27 cellular contexts compared by ENCODE assay signal in the genomic region with DNA sequence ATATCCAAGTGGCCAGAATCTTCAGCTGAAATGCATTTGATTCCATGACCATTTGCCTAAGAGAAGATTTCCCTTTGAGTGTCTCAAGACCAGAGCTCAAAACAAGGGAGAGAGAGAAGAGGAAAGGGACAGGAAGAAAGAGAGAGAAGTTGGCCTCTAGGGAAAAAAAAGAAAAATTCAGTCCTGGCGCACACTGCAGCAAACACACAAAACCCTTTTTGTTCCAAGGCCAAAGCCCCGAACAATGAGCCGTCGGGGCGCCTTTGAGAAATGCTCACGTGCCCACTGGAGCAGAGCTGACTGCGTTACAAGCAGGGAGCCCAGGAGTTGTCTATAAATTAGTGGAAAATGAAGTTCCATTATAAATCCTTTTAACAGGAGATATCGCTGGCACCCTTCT. TPM values are rescaled to one million over a fixed set of nuclear protein-coding genes. Genes with fewer than 3 reads are reported as not detected.
A peak's percentile ranks its signal among the peaks of the same experiment; 100 is the strongest.
DNase-seq lines count a peak whose midpoint lies in the region; ATAC-seq, FAIRE-seq and TF ChIP-seq lines count a peak whose summit lies in the region.
"Had no signal": no experiment of that assay in that cellular context is flagged by ENCODE, and none has a peak within 500 bp of the region (broad histone marks: within the 10 kb centered on the region; RNA-seq: fewer than 3 reads in every experiment).

No MANE protein-coding gene starts in this region.

- H3K27me3 ChIP-seq in H1 (replicated peaks in 1 of 4; ENCODE audit: control insufficient read depth in 3 of 4, extremely low read depth in 1 of 4, insufficient read depth in 3 of 4, low read length in 3 of 4), result no peaks in the 10 kb centered on the region
- no peaks in the 10 kb centered on the region for H3K27me3 ChIP-seq in heart right ventricle
- H3K27me3 ChIP-seq: body of pancreas, esophagus squamous epithelium, gastrocnemius medialis, ovary, sigmoid colon, SJSA1 had no signal

- H3K27me3 Mint-ChIP-seq in WTC11 (ENCODE audit: low read depth), result no peaks in the 10 kb centered on the region; the same call in 1 of the 2 replicates
- peaks cover 7% of the 10 kb centered on the region for H3K27me3 Mint-ChIP-seq in nephron progenitor cell (ENCODE audit: low read depth, poor library complexity)
- H3K27me3 Mint-ChIP-seq in natural killer cell treated with Interleukin-12 subunit alpha and Interleukin-12 subunit beta and Interleukin-15 and Interleukin-18, amount 100 ng/mL, for 72 hours, result no peaks in the 10 kb centered on the region
- H3K27me3 Mint-ChIP-seq: activated CD8-positive, alpha-beta T cell treated with anti-CD3 and anti-CD28 coated beads for 36 hours; activated naive CD8-positive, alpha-beta T cell treated with anti-CD3 and anti-CD28 coated beads, Interleukin-2, amount 10 ng/mL, durations not matched to agents 7 days and 5 days had no signal

- 94% methylated on average over 8 of the region's 8 CpGs; no CpG with 5 or more reads in 1 of the 2 experiments for WGBS in H1 (ENCODE audit: extremely low coverage in 1 of 2, insufficient coverage in 1 of 2, insufficient read length in 1 of 2, insufficient replicate concordance in 2 of 2, low coverage in 1 of 2, low lambda C conversion rate in 2 of 2, missing lambda C conversion rate in 1 of 2), 2 experiments
- WGBS in heart right ventricle, 2 donors, result 77 to 78% methylated on average over 8 of the region's 8 CpGs

- H3K14ac ChIP-seq in H1 (ENCODE audit: insufficient read length), result no peak overlapping the region

- no peak overlapping the region for H2BK5ac ChIP-seq in H1 (ENCODE audit: low read depth, low read length)

- no peak overlapping the region for H4K91ac ChIP-seq in H1 (replicated peaks; ENCODE audit: insufficient read length, low read length)

- H3K23me2 ChIP-seq in H1 (ENCODE audit: low read depth, low read length), result no peaks in the 10 kb centered on the region; the same call in 1 of the 2 replicates

- H2BK12ac ChIP-seq in H1 (ENCODE audit: low read depth, low read length), result no peak overlapping the region

- FAIRE-seq in H1 (lab: Jason Lieb, UNC), result no peak
- FAIRE-seq: colon, TTC549 had no signal

- H3K56ac ChIP-seq in H1 (replicated peaks; ENCODE audit: insufficient read length, low read depth, low read length), result no peak overlapping the region

- peaks cover 0 to 7% (median 2%) of the 10 kb centered on the region in 4 experiments; a peak in 2 of 7 replicates for H3K4me1 ChIP-seq in H1 (replicated peaks in 1 of 4; ENCODE audit: control insufficient read depth in 3 of 4, insufficient read depth in 4 of 4, low read length in 3 of 4)
- H3K4me1 ChIP-seq in heart right ventricle, result peaks cover 5 to 41% (median 19%) of the 10 kb centered on the region in 9 donors
- H3K4me1 ChIP-seq: body of pancreas, SJSA1 had no signal

- no peak for TF ChIP-seq RAD21 in H1 (IDR thresholded peaks at IDR 0.05 in 1 of 2, conservative IDR thresholded peaks at IDR 0.05 in 1 of 2; ENCODE audit: low read depth in 2 of 2, low read length in 2 of 2)

- ATAC-seq in WTC11 (no peak), heart right ventricle (no peak)
- ATAC-seq in natural killer cell treated with Interleukin-12 subunit alpha and Interleukin-12 subunit beta and Interleukin-15 and Interleukin-18, amount 100 ng/mL, for 72 hours, result no peak
- ATAC-seq: activated CD8-positive, alpha-beta T cell treated with anti-CD3 and anti-CD28 coated beads for 36 hours; body of pancreas; CD8-positive, alpha-beta T cell; gastrocnemius medialis; stimulated activated naive CD8-positive, alpha-beta T cell treated with anti-CD3 and anti-CD28 coated beads, Interleukin-15, amount 100 ng/mL, for 72 hours had no signal

- DNase-seq in WTC11 (ENCODE audit: low spot score), result no peak
- DNase-seq in H1 (ENCODE audit: low read depth in 1 of 2, low spot score in 2 of 2), result no peak
- no peak for DNase-seq in nephron progenitor cell
- no peak for DNase-seq in natural killer cell treated with Interleukin-12 subunit alpha and Interleukin-12 subunit beta and Interleukin-15 and Interleukin-18, amount 100 ng/mL, for 72 hours (ENCODE audit: low spot score)
- DNase-seq in heart right ventricle, result no peak
- no peak for DNase-seq in H4 (ENCODE audit: low spot score)
- DNase-seq: activated CD4-positive, alpha-beta T cell treated with anti-CD3 and anti-CD28 coated beads for 1 hour; activated CD8-positive, alpha-beta T cell treated with anti-CD3 and anti-CD28 coated beads for 36 hours; activated effector memory CD4-positive, alpha-beta T cell treated with Interleukin-2 at 50 U/mL for 16 hours; activated naive CD8-positive, alpha-beta T cell treated with anti-CD3 and anti-CD28 coated beads, Interleukin-2, amount 10 ng/mL, durations not matched to agents 7 days and 5 days; body of pancreas; CD8-positive, alpha-beta T cell; DMS153; esophagus squamous epithelium; gastrocnemius medialis; Karpas-422; MV-4-11; NCI-H1694 treated with DMSO at 0.1 percent for 48 hours; ovary; sigmoid colon; stimulated activated naive CD8-positive, alpha-beta T cell treated with anti-CD3 and anti-CD28 coated beads, Interleukin-15, amount 100 ng/mL, for 72 hours; T-helper 1 cell; trophoblast cell had no signal

- CTCF ChIA-PET in WTC11 (lab: Charles Lee), result no interaction called here
- CTCF ChIA-PET in H1 (lab: Charles Lee; ENCODE audit: partially characterized antibody), result interaction anchor here (1.0 to 1.1 kb wide), 2 partner anchors 20 to 261 kb away, joined by 3 to 4 read pairs; no protein-coding TSS in a partner anchor

- no peaks in the 10 kb centered on the region for H3K79me1 ChIP-seq in H1 (ENCODE audit: low read depth, low read length)

- no peak overlapping the region for H3K4me3 Mint-ChIP-seq in WTC11
- no peak overlapping the region for H3K4me3 Mint-ChIP-seq in nephron progenitor cell
- H3K4me3 Mint-ChIP-seq in natural killer cell treated with Interleukin-12 subunit alpha and Interleukin-12 subunit beta and Interleukin-15 and Interleukin-18, amount 100 ng/mL, for 72 hours, result no peak overlapping the region
- H3K4me3 Mint-ChIP-seq: activated CD8-positive, alpha-beta T cell treated with anti-CD3 and anti-CD28 coated beads for 36 hours; activated naive CD8-positive, alpha-beta T cell treated with anti-CD3 and anti-CD28 coated beads, Interleukin-2, amount 10 ng/mL, durations not matched to agents 7 days and 5 days; CD8-positive, alpha-beta T cell; stimulated activated naive CD8-positive, alpha-beta T cell treated with anti-CD3 and anti-CD28 coated beads, Interleukin-15, amount 100 ng/mL, for 72 hours had no signal

- H3K9me3 ChIP-seq in H1 (ENCODE audit: insufficient read depth in 2 of 2, low read depth in 1 of 2, low read length in 1 of 2) (no peaks in the 10 kb centered on the region), heart right ventricle (no peaks in the 10 kb centered on the region)
- H3K9me3 ChIP-seq: body of pancreas, esophagus squamous epithelium, gastrocnemius medialis, ovary, sigmoid colon, SJSA1 had no signal

- H3K4me2 ChIP-seq in H1 (ENCODE audit: insufficient read depth in 1 of 2, low read depth in 2 of 2, low read length in 2 of 2), result no peak overlapping the region

- H3K9me3 Mint-ChIP-seq in WTC11, result no peaks in the 10 kb centered on the region
- H3K9me3 Mint-ChIP-seq in nephron progenitor cell, result no peaks in the 10 kb centered on the region
- peaks cover 9% of the 10 kb centered on the region for H3K9me3 Mint-ChIP-seq in natural killer cell treated with Interleukin-12 subunit alpha and Interleukin-12 subunit beta and Interleukin-15 and Interleukin-18, amount 100 ng/mL, for 72 hours
- H3K9me3 Mint-ChIP-seq: activated CD8-positive, alpha-beta T cell treated with anti-CD3 and anti-CD28 coated beads for 36 hours; CD8-positive, alpha-beta T cell; stimulated activated naive CD8-positive, alpha-beta T cell treated with anti-CD3 and anti-CD28 coated beads, Interleukin-15, amount 100 ng/mL, for 72 hours had no signal

- intact Hi-C loops in heart right ventricle (cut with DNase I), result loop anchor here in 1 of 10 donors (2.0 kb wide), 1 partner anchor 19 kb away; no protein-coding TSS in a partner anchor

- no peaks in the 10 kb centered on the region for H3K79me2 ChIP-seq in H1 (ENCODE audit: control insufficient read depth in 1 of 2, insufficient read depth in 2 of 2, low read length in 2 of 2)

- TF ChIP-seq EP300 in H1 (IDR thresholded peaks at IDR 0.05; ENCODE audit: borderline replicate concordance in 1 of 2, low read depth in 2 of 2, low read length in 2 of 2), result no peak

- H4K20me1 ChIP-seq in H1 (replicated peaks in 1 of 2; ENCODE audit: control insufficient read depth in 1 of 2, insufficient read depth in 2 of 2, low read length in 2 of 2), result no peaks in the 10 kb centered on the region

- H3K27ac Mint-ChIP-seq in WTC11 (no peak overlapping the region), nephron progenitor cell (peak overlapping the region; percentile 31)
- no peak overlapping the region for H3K27ac Mint-ChIP-seq in natural killer cell treated with Interleukin-12 subunit alpha and Interleukin-12 subunit beta and Interleukin-15 and Interleukin-18, amount 100 ng/mL, for 72 hours
- H3K27ac Mint-ChIP-seq: activated CD8-positive, alpha-beta T cell treated with anti-CD3 and anti-CD28 coated beads for 36 hours; activated naive CD8-positive, alpha-beta T cell treated with anti-CD3 and anti-CD28 coated beads, Interleukin-2, amount 10 ng/mL, durations not matched to agents 7 days and 5 days; CD8-positive, alpha-beta T cell; stimulated activated naive CD8-positive, alpha-beta T cell treated with anti-CD3 and anti-CD28 coated beads, Interleukin-15, amount 100 ng/mL, for 72 hours had no signal

- H3K4me3 ChIP-seq in H1 (ENCODE audit: extremely low read depth in 1 of 4, insufficient read depth in 2 of 4, low read depth in 3 of 4, low read length in 4 of 4) (no peak overlapping the region), heart right ventricle (no peak overlapping the region)
- H3K4me3 ChIP-seq: body of pancreas, esophagus squamous epithelium, gastrocnemius medialis, ovary, sigmoid colon, SJSA1 had no signal

- no peak overlapping the region for H2BK15ac ChIP-seq in H1 (ENCODE audit: low read length)

- H3K23ac ChIP-seq in H1 (ENCODE audit: insufficient read length), result no peak overlapping the region

- H4K5ac ChIP-seq in H1 (ENCODE audit: insufficient read length, low read depth, low read length), result no peak overlapping the region

- H3K36me3 ChIP-seq in H1 (ENCODE audit: control insufficient read depth in 2 of 4, insufficient read depth in 4 of 4, low read length in 3 of 4) (no peaks in the 10 kb centered on the region), heart right ventricle (no peaks in the 10 kb centered on the region)
- H3K36me3 ChIP-seq: esophagus squamous epithelium, gastrocnemius medialis, ovary, sigmoid colon, SJSA1 had no signal

- H3K27ac ChIP-seq in H1 (ENCODE audit: low read depth, low read length), result no peak overlapping the region
- H3K27ac ChIP-seq in temporal lobe (ENCODE audit: low read depth, low read length), result peak overlapping the region; percentile 76
- no peak overlapping the region for H3K27ac ChIP-seq in heart right ventricle
- H3K27ac ChIP-seq: body of pancreas, esophagus squamous epithelium, gastrocnemius medialis, ovary, sigmoid colon, SJSA1 had no signal

- no peak overlapping the region for H3K18ac ChIP-seq in H1 (ENCODE audit: extremely low read depth, low read length)

- H3K4me1 Mint-ChIP-seq in WTC11 (peaks cover 27% of the 10 kb centered on the region), nephron progenitor cell (peaks cover 39% of the 10 kb centered on the region)
- H3K4me1 Mint-ChIP-seq in natural killer cell treated with Interleukin-12 subunit alpha and Interleukin-12 subunit beta and Interleukin-15 and Interleukin-18, amount 100 ng/mL, for 72 hours (ENCODE audit: low read depth in 2 of 2), result no peaks in the 10 kb centered on the region
- H3K4me1 Mint-ChIP-seq: activated naive CD8-positive, alpha-beta T cell treated with anti-CD3 and anti-CD28 coated beads, Interleukin-2, amount 10 ng/mL, durations not matched to agents 7 days and 5 days; stimulated activated naive CD8-positive, alpha-beta T cell treated with anti-CD3 and anti-CD28 coated beads, Interleukin-15, amount 100 ng/mL, for 72 hours had no signal

- no peak overlapping the region for H2AK5ac ChIP-seq in H1 (ENCODE audit: low read depth, low read length)

- H3K4ac ChIP-seq in H1 (replicated peaks; ENCODE audit: insufficient read length, low read depth, low read length), result no peak overlapping the region

- no peak overlapping the region for H3K9ac ChIP-seq in H1 (replicated peaks in 1 of 4; ENCODE audit: extremely low read depth in 1 of 4, low read depth in 3 of 4, low read length in 3 of 4)

- H2BK120ac ChIP-seq in H1 (replicated peaks; ENCODE audit: low read depth, low read length), result no peak overlapping the region

- POLR2A ChIA-PET in WTC11 (lab: Charles Lee) (interaction anchor here (0.6 kb wide), 1 partner anchor 33 kb away, joined by 3 read pairs; no protein-coding TSS in a partner anchor), H1 (lab: Charles Lee; ENCODE audit: partially characterized antibody) (no interaction called here)

- no peak overlapping the region for H4K8ac ChIP-seq in H1 (ENCODE audit: extremely low read depth, insufficient read depth, low read length)

- H2BK20ac ChIP-seq in H1 (ENCODE audit: low read length), result no peak overlapping the region

- H3K36me3 Mint-ChIP-seq in WTC11 (no peaks in the 10 kb centered on the region), nephron progenitor cell (ENCODE audit: low read depth) (no peaks in the 10 kb centered on the region)
- no peaks in the 10 kb centered on the region for H3K36me3 Mint-ChIP-seq in natural killer cell treated with Interleukin-12 subunit alpha and Interleukin-12 subunit beta and Interleukin-15 and Interleukin-18, amount 100 ng/mL, for 72 hours
- H3K36me3 Mint-ChIP-seq: activated naive CD8-positive, alpha-beta T cell treated with anti-CD3 and anti-CD28 coated beads, Interleukin-2, amount 10 ng/mL, durations not matched to agents 7 days and 5 days; CD8-positive, alpha-beta T cell had no signal

- no peak for TF ChIP-seq POLR2A in H1 (IDR thresholded peaks at IDR 0.05; ENCODE audit: control extremely low read depth in 1 of 2, low read depth in 2 of 2, low read length in 2 of 2)

- TF ChIP-seq CTCF in WTC11 (IDR thresholded peaks at IDR 0.05), result no peak
- TF ChIP-seq CTCF in H1 (IDR thresholded peaks at IDR 0.05; ENCODE audit: control extremely low read depth in 1 of 3, insufficient read depth in 1 of 3, low read depth in 1 of 3, low read length in 3 of 3), result no peak
- TF ChIP-seq CTCF in nephron progenitor cell (IDR thresholded peaks at IDR 0.05), result no peak
- TF ChIP-seq CTCF in heart right ventricle (IDR thresholded peaks at IDR 0.05), result no peak

- H2AFZ ChIP-seq in H1 (ENCODE audit: low read length), result 0 out of 2 replicates have a peak overlapping the region, but pooled peaks have one; percentile 34

RNA-seq across cellular contexts. Expression of a gene that starts 32.0 kb away (rescaled TPM):
- total RNA-seq in WTC11 (2021) (0.50 to 0.82 TPM (median 0.55 TPM) in 3 replicates), temporal lobe (9.3 TPM), heart right ventricle (10 to 100 TPM in 2 of 10 donors, 1 to 10 TPM in 8; 4.3 to 11.7 (median 6.6) TPM)
- total RNA-seq in H1 (2021; fragmentation: NEBNext Ultra II Directional; extraction: Animal tissue kit (Norgen Biotek cat#: 25700)), result 0.46 and 0.86 TPM in 2 replicates
- polyA plus RNA-seq in H1 (2011; rRNA removed) (0.13 and 0.27 TPM in 2 replicates), heart right ventricle (1 to 10 TPM in 1 of 2 donors, under 1 TPM in 1; 0.57 to 5.5 TPM)
- polyA plus RNA-seq in H1 (2011; cell fraction: cytosol; rRNA removed), result 0.13 TPM
- 0.41 TPM for polyA plus RNA-seq in H1 (2011; cell fraction: nucleus; rRNA removed)
- 0.23 to 0.33 TPM (median 0.28 TPM) in 4 replicates for polyA plus RNA-seq in H1 (2012, experiment 1 of 2)
- not detected for polyA plus RNA-seq in H1 (2012, experiment 2 of 2)
- polyA plus RNA-seq in H1 (2013, experiment 1 of 2), result 0.36 TPM
- 0.37 TPM for polyA plus RNA-seq in H1 (2013, experiment 2 of 2)
- 0.41 and 0.98 TPM in 2 replicates for polyA minus RNA-seq in H1 (2011; rRNA and poly(A)+ RNA removed)
- 0.22 TPM for polyA minus RNA-seq in H1 (2011; cell fraction: cytosol; rRNA and poly(A)+ RNA removed)
- 1.8 TPM for polyA minus RNA-seq in H1 (2011; cell fraction: nucleus; rRNA and poly(A)+ RNA removed)
- not detected for total RNA-seq in natural killer cell treated with Interleukin-12 subunit alpha and Interleukin-12 subunit beta and Interleukin-15 and Interleukin-18, amount 100 ng/mL, for 72 hours
- total RNA-seq in H4 (2014; rRNA removed; shearing (Covaris generic)), result 0.08 and 1.0 TPM in 2 replicates
- total RNA-seq: activated CD8-positive, alpha-beta T cell treated with anti-CD3 and anti-CD28 coated beads for 36 hours; activated naive CD8-positive, alpha-beta T cell treated with anti-CD3 and anti-CD28 coated beads, Interleukin-2, amount 10 ng/mL, durations not matched to agents 7 days and 5 days; CD8-positive, alpha-beta T cell had no signal
